Comparison of ENCODE assay signal across 15 cellular contexts in the genomic region with DNA sequence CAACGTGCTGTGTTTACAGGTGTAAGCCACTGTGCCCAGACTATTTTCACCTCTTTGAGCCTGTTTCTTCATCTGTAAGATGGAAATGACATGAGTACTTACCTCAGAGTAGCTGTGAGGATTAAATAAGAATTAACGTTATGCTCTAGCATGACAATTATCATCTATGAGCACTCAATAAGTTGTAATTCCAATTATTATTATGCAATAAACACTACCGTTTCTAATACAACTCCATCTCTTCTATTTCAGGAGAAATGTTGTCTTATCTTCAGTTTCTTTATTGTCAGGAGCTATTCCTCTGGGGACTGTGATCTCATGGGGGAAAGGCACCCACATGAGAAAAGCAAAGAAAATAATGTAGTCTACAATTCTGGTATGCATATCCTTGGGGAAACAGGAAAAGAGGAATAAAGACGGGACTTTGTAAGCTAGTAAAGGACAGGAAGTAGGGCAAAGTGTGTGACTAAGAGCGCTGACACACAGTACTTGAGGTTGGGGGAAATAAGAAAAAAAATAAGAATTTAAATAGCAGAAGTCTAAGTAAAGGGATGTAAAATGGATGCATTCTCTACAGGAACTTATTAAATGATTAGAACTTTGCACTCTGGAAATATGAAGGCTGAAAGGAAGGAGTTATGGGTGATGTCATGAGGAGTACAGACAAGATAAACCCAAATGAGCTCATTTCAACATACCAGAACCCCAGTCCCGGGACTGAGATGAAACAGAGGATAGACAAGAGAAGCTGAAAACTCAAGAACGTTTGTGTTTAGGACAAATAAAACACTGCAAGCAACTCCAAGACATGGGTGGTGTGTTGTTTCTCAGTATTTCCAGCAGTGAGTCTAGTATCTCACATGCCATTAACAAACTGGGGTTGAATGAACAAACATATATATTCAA. TPM values are rescaled to one million over a fixed set of nuclear protein-coding genes. Genes with fewer than 3 reads are reported as not detected.
DNase-seq lines count a peak whose midpoint lies in the region; ATAC-seq and TF ChIP-seq lines count a peak whose summit lies in the region.
"Had no signal": no experiment of that assay in that cellular context is flagged by ENCODE, and none has a peak within 500 bp of the region (broad histone marks: within the 10 kb centered on the region; RNA-seq: fewer than 3 reads in every experiment).

No MANE protein-coding gene starts in this region.

- DNase-seq in CD14-positive monocyte (ENCODE audit: low spot score), result no peak
- DNase-seq in LNCaP clone FGC (ENCODE audit: low read depth), result no peak
- DNase-seq in astrocyte of the spinal cord (ENCODE audit: low read depth, low spot score), result peak; percentile 57
- DNase-seq in left lobe of liver (ENCODE audit: low spot score), result no peak
- no peak for DNase-seq in activated CD4-positive, CD25-positive, alpha-beta regulatory T cell (lab: John Stamatoyannopoulos, UW)
- DNase-seq in 8988T, result no peak
- no peak for DNase-seq in H4 (ENCODE audit: low spot score)
- DNase-seq: activated T-cell treated with anti-CD3 and anti-CD28 coated beads, Interleukin-2, amount 50 U/mL, for 24 hours; body of pancreas; CD4-positive, CD25-positive, alpha-beta regulatory T cell; esophagus squamous epithelium; NCI-H2171; RPMI8226 had no signal

- H3K36me3 Mint-ChIP-seq in CD14-positive monocyte, result peaks cover 6 to 11% of the 10 kb centered on the region in 2 donors
- H3K36me3 Mint-ChIP-seq: CD4-positive, CD25-positive, alpha-beta regulatory T cell had no signal

- intact Hi-C loops in CD14-positive monocyte (cut with micrococcal nuclease), result no loop called here

- no peaks in the 10 kb centered on the region for H3K27me3 Mint-ChIP-seq in CD14-positive monocyte (ENCODE audit: low read depth in 3 of 3)

- H3K9me3 Mint-ChIP-seq in CD14-positive monocyte, result peaks cover 9 to 18% (median 13%) of the 10 kb centered on the region in 7 donors

- H3K4me1 Mint-ChIP-seq in CD14-positive monocyte, result peaks cover 20% of the 10 kb centered on the region
- H3K4me1 Mint-ChIP-seq: CD4-positive, CD25-positive, alpha-beta regulatory T cell had no signal

- H3K27ac Mint-ChIP-seq in CD14-positive monocyte, result peak overlapping the region; percentile 66 to 85 (median 81)
- H3K27ac Mint-ChIP-seq: activated T-cell treated with anti-CD3 and anti-CD28 coated beads, Interleukin-2, amount 50 U/mL, for 24 hours; CD4-positive, CD25-positive, alpha-beta regulatory T cell had no signal

- TF ChIP-seq CTCF in CD14-positive monocyte (IDR thresholded peaks at IDR 0.05) (no peak), LNCaP clone FGC (IDR thresholded peaks at IDR 0.05; ENCODE audit: control insufficient read depth, extremely low read depth, insufficient read depth) (no peak), astrocyte of the spinal cord (IDR thresholded peaks at IDR 0.05; ENCODE audit: low read depth, low read length) (no peak)

- H3K4me3 Mint-ChIP-seq in CD14-positive monocyte, result peak overlapping the region in 1 of 2 donors; percentile 66
- H3K4me3 Mint-ChIP-seq: activated T-cell treated with anti-CD3 and anti-CD28 coated beads, Interleukin-2, amount 50 U/mL, for 24 hours; CD4-positive, CD25-positive, alpha-beta regulatory T cell had no signal

- H3K4me3 ChIP-seq in LNCaP clone FGC (ENCODE audit: low read depth, low read length) (0 out of 2 replicates have a peak overlapping the region, but pooled peaks have one; percentile 1), astrocyte of the spinal cord (ENCODE audit: low read depth, low read length) (no peak overlapping the region)
- H3K4me3 ChIP-seq: body of pancreas, esophagus squamous epithelium, K562 had no signal

- in situ Hi-C loops in astrocyte of the spinal cord (cut with HindIII; ENCODE audit: low sequenced_read_pairs), result no loop called here

- ATAC-seq in left lobe of liver, result peak; percentile 19
- ATAC-seq in GM21528 (IDR thresholded peaks at IDR 0.05; ENCODE audit: low FRiP score, unreplicated experiment), result no peak
- ATAC-seq: body of pancreas, K562 had no signal

RNA-seq across cellular contexts. Expression of a gene that starts 9.8 kb away (rescaled TPM):
- 10 to 100 TPM; 18.9 to 53.1 TPM for polyA plus RNA-seq in CD14-positive monocyte
- 48.0 TPM for total RNA-seq in left lobe of liver
- 56.3 and 60.7 TPM in 2 replicates for total RNA-seq in H4 (2014; rRNA removed; shearing (Covaris generic))

RNA-seq across cellular contexts. Expression of a gene that starts 51.3 kb away (rescaled TPM):
- under 1 TPM; 0.29 TPM for polyA plus RNA-seq in CD14-positive monocyte
- 1.3 TPM for total RNA-seq in left lobe of liver
- total RNA-seq in H4 (2014; rRNA removed; shearing (Covaris generic)), result 2.9 and 3.8 TPM in 2 replicates
